In genomic region chr10:90929179-90929578, GRCh38 we compare ENCODE assay signal across 24 cellular contexts. TPM values are rescaled to one million over a fixed set of nuclear protein-coding genes. Genes with fewer than 3 reads are reported as not detected.
A peak's percentile ranks its signal among the peaks of the same experiment; 100 is the strongest.
DNase-seq lines count a peak whose midpoint lies in the region; ATAC-seq, FAIRE-seq and TF ChIP-seq lines count a peak whose summit lies in the region.
"Had no signal": no experiment of that assay in that cellular context is flagged by ENCODE, and none has a peak within 500 bp of the region (broad histone marks: within the 10 kb centered on the region; RNA-seq: fewer than 3 reads in every experiment).

No MANE protein-coding gene starts in this region.

- H3K27ac ChIP-seq in heart left ventricle (peak overlapping the region in 11 of 12 donors; percentile 7 to 97 (median 83)), ascending aorta (peak overlapping the region; percentile 84 to 89), mesendoderm (ENCODE audit: low read depth, low read length) (peak overlapping the region; percentile 61), tibial artery (peak overlapping the region; percentile 82 to 87)
- H3K27ac ChIP-seq: BLaER1, epithelial cell of prostate, HL-60, WERI-Rb-1 had no signal

- FAIRE-seq in H54 (lab: Jason Lieb, UNC) (no peak), HTR-8/SVneo (lab: Jason Lieb, UNC) (no peak)
- FAIRE-seq: islet of Langerhans had no signal

- H2BK15ac ChIP-seq in mesendoderm (replicated peaks; ENCODE audit: low read depth), result peak overlapping the region; percentile 21

- H4K8ac ChIP-seq in mesendoderm (ENCODE audit: low read depth, low read length), result peak overlapping the region; percentile 77

- H3K4me3 ChIP-seq in heart left ventricle (no peak overlapping the region), ascending aorta (no peak overlapping the region), mesendoderm (ENCODE audit: low read length) (no peak overlapping the region), tibial artery (no peak overlapping the region)
- H3K4me3 ChIP-seq: BLaER1 had no signal

- H3K36me3 ChIP-seq in heart left ventricle, result no peaks in the 10 kb centered on the region
- no peaks in the 10 kb centered on the region for H3K36me3 ChIP-seq in ascending aorta
- H3K36me3 ChIP-seq in mesendoderm (ENCODE audit: control insufficient read depth, insufficient read depth, low read length), result no peaks in the 10 kb centered on the region
- no peaks in the 10 kb centered on the region for H3K36me3 ChIP-seq in tibial artery
- H3K36me3 ChIP-seq: BLaER1, WERI-Rb-1 had no signal

- no peak overlapping the region for H3K56ac ChIP-seq in mesendoderm (ENCODE audit: low read length)

- no peaks in the 10 kb centered on the region for H3K27me3 ChIP-seq in heart left ventricle
- H3K27me3 ChIP-seq in ascending aorta, result no peaks in the 10 kb centered on the region
- peaks cover 7% of the 10 kb centered on the region for H3K27me3 ChIP-seq in mesendoderm (ENCODE audit: insufficient read depth, low read length, poor library complexity)
- H3K27me3 ChIP-seq in tibial artery, result no peaks in the 10 kb centered on the region
- H3K27me3 ChIP-seq: BLaER1 had no signal

- no peak overlapping the region for H3K9ac ChIP-seq in mesendoderm (ENCODE audit: low read length)
- H3K9ac ChIP-seq: BLaER1 had no signal

- no peak overlapping the region for H2BK120ac ChIP-seq in mesendoderm (ENCODE audit: low read depth, low read length)

- DNase-seq in heart left ventricle, result no peak
- no peak for DNase-seq in left ventricle myocardium superior
- no peak for DNase-seq in ascending aorta (ENCODE audit: low spot score in 2 of 2)
- no peak for DNase-seq in mesendoderm
- DNase-seq in tibial artery, result no peak
- DNase-seq in H54 (ENCODE audit: insufficient read length, low spot score), result no peak
- no peak for DNase-seq in UCSD-AML1 (lab: John Stamatoyannopoulos, UW; ENCODE audit: unreplicated experiment)
- no peak for DNase-seq in HTR-8/SVneo (ENCODE audit: insufficient read length, low spot score)
- DNase-seq: activated effector memory CD4-positive, alpha-beta T cell treated with Interleukin-2 at 50 U/mL for 16 hours; Calu3; dermis blood vessel endothelial cell; NCI-H187; SIG-M5; stimulated activated CD4-positive, alpha-beta T cell treated with anti-CD3 and anti-CD28 coated beads, Interleukin-4, amount 100 ng/mL, for 24 hours; stimulated activated naive CD8-positive, alpha-beta T cell treated with anti-CD3 and anti-CD28 coated beads, Interleukin-15, amount 100 ng/mL, for 72 hours; T-helper 2 cell; WERI-Rb-1 had no signal

- WGBS in heart left ventricle, 4 donors, result 78 to 88% (median 83%) methylated on average over 5 of the region's 5 CpGs
- WGBS in mesendoderm (ENCODE audit: extremely low coverage, insufficient coverage, low lambda C conversion rate), result no CpG with 5 or more reads among the region's 5 CpGs

- no peak overlapping the region for H4K5ac ChIP-seq in mesendoderm (ENCODE audit: low read length)

- no peak overlapping the region for H3K23ac ChIP-seq in mesendoderm (ENCODE audit: low read length)

- no peak for ATAC-seq in heart left ventricle
- no peak for ATAC-seq in left ventricle myocardium superior
- ATAC-seq: stimulated activated naive CD8-positive, alpha-beta T cell treated with anti-CD3 and anti-CD28 coated beads, Interleukin-15, amount 100 ng/mL, for 72 hours had no signal

- H2AK5ac ChIP-seq in mesendoderm (ENCODE audit: low read length), result no peak overlapping the region

- no peak for TF ChIP-seq CTCF in heart left ventricle (IDR thresholded peaks at IDR 0.05)
- no peak for TF ChIP-seq CTCF in ascending aorta (IDR thresholded peaks at IDR 0.05)
- TF ChIP-seq CTCF in tibial artery (IDR thresholded peaks at IDR 0.05), result no peak

- H3K9me3 ChIP-seq in heart left ventricle (no peaks in the 10 kb centered on the region), ascending aorta (no peaks in the 10 kb centered on the region), tibial artery (no peaks in the 10 kb centered on the region)
- H3K9me3 ChIP-seq: BLaER1 had no signal

- no peaks in the 10 kb centered on the region for H3K79me1 ChIP-seq in mesendoderm (ENCODE audit: low read length)

- intact Hi-C loops in heart left ventricle (cut with DNase I) (loop anchor here in 3 of 10 donors (10.0 kb wide), 2 partner anchors 56 to 156 kb away; no protein-coding TSS in a partner anchor), left ventricle myocardium superior (cut with micrococcal nuclease) (no loop called here), ascending aorta (cut with DNase I) (no loop called here), tibial artery (cut with DNase I; ENCODE audit: low total_unique reads) (no loop called here)

- H3K4ac ChIP-seq in mesendoderm (ENCODE audit: low read depth, low read length), result no peak overlapping the region

- TF ChIP-seq POLR2A in heart left ventricle (IDR thresholded peaks at IDR 0.05) (no peak), H54 (IDR thresholded peaks at IDR 0.05; ENCODE audit: low read depth, low read length) (no peak)

- H3K79me2 ChIP-seq in mesendoderm (ENCODE audit: control insufficient read depth, insufficient read depth, low read length), result no peaks in the 10 kb centered on the region

- no peak overlapping the region for H3K4me2 ChIP-seq in mesendoderm (ENCODE audit: low read length)

- peaks cover 0 to 46% (median 27%) of the 10 kb centered on the region in 12 donors for H3K4me1 ChIP-seq in heart left ventricle
- peaks cover 12 to 24% of the 10 kb centered on the region in 2 donors for H3K4me1 ChIP-seq in ascending aorta
- peaks cover 16% of the 10 kb centered on the region for H3K4me1 ChIP-seq in mesendoderm (ENCODE audit: control insufficient read depth, low read depth, low read length)
- peaks cover 0 to 50% (median 31%) of the 10 kb centered on the region in 4 donors for H3K4me1 ChIP-seq in tibial artery

- H3K18ac ChIP-seq in mesendoderm (ENCODE audit: low read length), result peak overlapping the region; percentile 20

- peak overlapping the region; percentile 9 for H2BK5ac ChIP-seq in mesendoderm (ENCODE audit: low read length)

RNA-seq across cellular contexts. Expression of gene ANKRD1, which starts 8.3 kb away (rescaled TPM):
- 1,000 to 10,000 TPM; 1,315 to 6,714 (median 4,181) TPM for total RNA-seq in heart left ventricle
- polyA plus RNA-seq in heart left ventricle, result 1,000 to 10,000 TPM; 3,580 to 9,579 TPM
- total RNA-seq in left ventricle myocardium superior, result 1,326 TPM
- total RNA-seq in ascending aorta, result 8.1 TPM
- 65.5 TPM for polyA plus RNA-seq in mesendoderm (2013, experiment 1 of 2)
- 62.4 TPM for polyA plus RNA-seq in mesendoderm (2013, experiment 2 of 2)
- total RNA-seq: A673 had no signal
- polyA plus RNA-seq: IgD-negative memory B cell, neural cell had no signal

RNA-seq across cellular contexts. Expression of gene RPP30, which starts 57.4 kb away (rescaled TPM):
- total RNA-seq in heart left ventricle (10 to 100 TPM; 26.4 to 39.9 (median 29.7) TPM), left ventricle myocardium superior (30.9 TPM), ascending aorta (141 TPM)
- 10 to 100 TPM; 36.0 to 36.3 TPM for polyA plus RNA-seq in heart left ventricle
- polyA plus RNA-seq in mesendoderm (2013, experiment 1 of 2), result 97.5 TPM
- 96.2 TPM for polyA plus RNA-seq in mesendoderm (2013, experiment 2 of 2)

Comparison
In these comparisons a context has a peak if more than half of its experiments do, and no peak if none do; other contexts are left out.
1. RNA of gene ANKRD1, which starts 8.3 kb away (total RNA-seq): 1,315 to 6,714 TPM in heart left ventricle and 1,326 TPM in left ventricle myocardium superior (single experiment); 8.1 TPM in ascending aorta (single experiment); every median in the first group is over 100 times any median in the second.
2. Peak in every context shown above with its lines, with median percentiles within 50 percentile points of each other: H3K27ac ChIP-seq.